16 cellular contexts compared by ENCODE assay signal in the genomic region with DNA sequence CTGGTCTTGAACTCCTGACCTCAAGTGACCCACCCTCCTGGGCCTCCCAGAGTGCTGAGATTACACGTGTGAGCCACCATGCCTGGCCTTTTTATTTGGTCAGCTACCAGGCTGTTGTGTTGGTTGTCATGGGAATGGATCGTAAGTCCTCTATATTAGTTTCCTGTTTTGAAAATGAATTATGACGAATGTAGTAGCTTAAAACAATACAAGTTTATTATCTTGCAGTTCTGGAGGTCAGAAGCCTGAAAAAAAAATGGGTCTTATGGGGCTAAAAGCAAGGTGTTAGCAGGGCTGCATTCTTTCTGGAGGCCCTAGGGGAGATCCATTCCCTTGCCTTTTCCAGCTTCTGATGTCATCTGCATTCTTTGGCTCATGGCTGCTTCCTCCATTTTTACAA.
DNase-seq lines count a peak whose midpoint lies in the region; ATAC-seq and TF ChIP-seq lines count a peak whose summit lies in the region.
"Had no signal": no experiment of that assay in that cellular context is flagged by ENCODE, and none has a peak within 500 bp of the region (broad histone marks: within the 10 kb centered on the region; RNA-seq: fewer than 3 reads in every experiment).

No MANE protein-coding gene starts in this region.

- no peaks in the 10 kb centered on the region for H3K36me3 ChIP-seq in ACC112 (ENCODE audit: insufficient read depth, low read length)
- no peaks in the 10 kb centered on the region for H3K36me3 ChIP-seq in brain microvascular endothelial cell (replicated peaks)
- no peaks in the 10 kb centered on the region for H3K36me3 ChIP-seq in effector memory CD4-positive, alpha-beta T cell (ENCODE audit: control insufficient read depth, insufficient read depth, low read length)
- H3K36me3 ChIP-seq: stomach had no signal

- TF ChIP-seq CTCF in brain microvascular endothelial cell (IDR thresholded peaks at IDR 0.05; ENCODE audit: low read depth, low read length, missing control alignments), result no peak

- H3K27ac ChIP-seq in ACC112 (ENCODE audit: low read depth, low read length), result peak overlapping the region; percentile 65; the same call in 1 of the 2 replicates
- peak overlapping the region; percentile 65 for H3K27ac ChIP-seq in brain microvascular endothelial cell
- no peak overlapping the region for H3K27ac ChIP-seq in effector memory CD4-positive, alpha-beta T cell (ENCODE audit: insufficient read depth, low read length, poor library complexity, severe bottlenecking)
- H3K27ac ChIP-seq: stomach had no signal

- H3K27me3 ChIP-seq in ACC112 (ENCODE audit: insufficient read depth, low read length), result no peaks in the 10 kb centered on the region
- H3K27me3 ChIP-seq in brain microvascular endothelial cell (replicated peaks), result no peaks in the 10 kb centered on the region
- H3K27me3 ChIP-seq in effector memory CD4-positive, alpha-beta T cell (replicated peaks; ENCODE audit: control insufficient read depth, insufficient read depth, low read length, poor library complexity, severe bottlenecking), result no peaks in the 10 kb centered on the region
- H3K27me3 ChIP-seq: dorsolateral prefrontal cortex, stomach had no signal

- H3K4me3 ChIP-seq in ACC112 (ENCODE audit: low read depth, low read length) (no peak overlapping the region), brain microvascular endothelial cell (ENCODE audit: low read depth, low read length) (no peak overlapping the region)
- no peak overlapping the region for H3K4me3 ChIP-seq in effector memory CD4-positive, alpha-beta T cell (ENCODE audit: insufficient read depth, low read depth, low read length, poor library complexity, severe bottlenecking)
- H3K4me3 ChIP-seq: dorsolateral prefrontal cortex, stomach had no signal

- in situ Hi-C loops in brain microvascular endothelial cell (cut with HindIII; ENCODE audit: low pct_ligation_motif_present, low sequenced_read_pairs), result no loop called here

- ATAC-seq in HG02678 (IDR thresholded peaks at IDR 0.05; ENCODE audit: unreplicated experiment) (no peak), HG02973 (IDR thresholded peaks at IDR 0.05; ENCODE audit: unreplicated experiment) (no peak), HG03097 (IDR thresholded peaks at IDR 0.05; ENCODE audit: low FRiP score, unreplicated experiment) (no peak)
- ATAC-seq: WTC11 had no signal

- H3K4me1 ChIP-seq in ACC112 (ENCODE audit: control insufficient read depth, insufficient read depth, low read length, unreplicated experiment), result peaks cover 20% of the 10 kb centered on the region
- peaks cover 28% of the 10 kb centered on the region for H3K4me1 ChIP-seq in effector memory CD4-positive, alpha-beta T cell (ENCODE audit: control insufficient read depth, insufficient read depth, low read length, poor library complexity, severe bottlenecking)

- no peaks in the 10 kb centered on the region for H3K9me3 ChIP-seq in effector memory CD4-positive, alpha-beta T cell (ENCODE audit: control insufficient read depth, low read length)
- H3K9me3 ChIP-seq: stomach had no signal

- no peaks in the 10 kb centered on the region for H3K79me2 ChIP-seq in ACC112 (ENCODE audit: control insufficient read depth, insufficient read depth, low read length, unreplicated experiment)

- DNase-seq in EH (ENCODE audit: low read depth), result peak; percentile 85
- DNase-seq in brain microvascular endothelial cell, result peak; percentile 87
- DNase-seq in kidney tubule cell (ENCODE audit: low spot score), result peak; percentile 7
- no peak for DNase-seq in effector memory CD4-positive, alpha-beta T cell
- DNase-seq: activated gamma-delta T cell treated with Interleukin-2 at 50 U/mL for 16 hours; C1 segment of cervical spinal cord; dorsolateral prefrontal cortex; glutamatergic neuron; NCI-H524; stimulated activated CD4-positive, alpha-beta T cell treated with anti-CD3 and anti-CD28 coated beads, Interleukin-4, amount 100 ng/mL, for 1 hour; stomach had no signal

- no peak overlapping the region for H2AFZ ChIP-seq in ACC112 (ENCODE audit: low read length, unreplicated experiment)

Comparison
In these comparisons a context has a peak if more than half of its experiments do, and no peak if none do; other contexts are left out.
1. DNase-seq: peak in EH (single experiment), brain microvascular endothelial cell (single experiment) and kidney tubule cell (single experiment); none in effector memory CD4-positive, alpha-beta T cell (0 of 3).